Comparison of ENCODE assay signal across 8 cellular contexts in the genomic region with DNA sequence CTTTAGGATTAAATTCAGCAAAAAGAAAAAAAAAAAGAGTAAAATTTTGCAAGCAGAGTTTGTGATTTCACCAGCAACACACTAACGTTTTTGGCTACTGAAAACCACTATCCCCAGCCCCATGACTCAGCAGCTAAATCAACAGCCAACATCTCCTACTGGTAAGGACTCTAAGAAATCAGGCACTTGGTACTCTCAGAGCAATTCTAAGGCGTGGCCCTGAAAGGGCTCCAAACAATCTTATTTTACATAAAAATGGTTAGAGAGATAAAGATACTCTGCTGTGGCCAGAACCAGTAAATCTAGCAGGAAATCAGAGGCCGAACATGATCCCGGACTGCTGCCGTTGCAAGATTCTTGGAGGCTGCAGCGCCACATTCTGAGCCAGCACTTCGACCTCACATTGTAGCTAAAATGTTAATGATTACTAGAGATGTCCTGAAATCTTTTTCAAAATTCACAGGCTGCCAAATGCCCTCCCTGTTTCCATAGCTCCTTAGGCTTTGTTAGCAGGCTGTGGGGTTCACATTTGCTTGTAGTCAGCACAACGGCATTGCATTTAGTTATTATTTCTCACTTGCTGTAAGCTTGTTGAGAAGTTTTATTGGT. TPM values are rescaled to one million over a fixed set of nuclear protein-coding genes. Genes with fewer than 3 reads are reported as not detected.
A peak's percentile ranks its signal among the peaks of the same experiment; 100 is the strongest.
DNase-seq lines count a peak whose midpoint lies in the region; ATAC-seq and TF ChIP-seq lines count a peak whose summit lies in the region.

No MANE protein-coding gene starts in this region.

- peak overlapping the region; percentile 98 for H3K27ac ChIP-seq in CD4-positive, CD25-positive, alpha-beta regulatory T cell (ENCODE audit: insufficient read depth, low read length, poor library complexity, severe bottlenecking)
- H3K27ac ChIP-seq in SU-DHL-6 (ENCODE audit: low read depth, low read length): peak overlapping the region; percentile 92; the same call in 1 of the 2 replicates

- H3K79me2 ChIP-seq in SU-DHL-6 (ENCODE audit: insufficient read depth, low read length): peaks cover 34% of the 10 kb centered on the region

- H3F3A ChIP-seq in SU-DHL-6 (ENCODE audit: insufficient read depth): peaks cover 27% of the 10 kb centered on the region

- peaks cover 41% of the 10 kb centered on the region for H3K4me1 ChIP-seq in CD4-positive, CD25-positive, alpha-beta regulatory T cell (ENCODE audit: control insufficient read depth, insufficient read depth, low read length, poor library complexity, severe bottlenecking)

- peak overlapping the region; percentile 99 for H3K9ac ChIP-seq in SU-DHL-6 (ENCODE audit: low read length)

- peak overlapping the region; percentile 75 for H3K4me3 ChIP-seq in CD4-positive, CD25-positive, alpha-beta regulatory T cell (ENCODE audit: low read depth, low read length)
- no peak overlapping the region for H3K4me3 ChIP-seq in SU-DHL-6 (ENCODE audit: insufficient read depth, low read length, poor library complexity, severe bottlenecking)

- H4K20me1 ChIP-seq in SU-DHL-6 (ENCODE audit: low read depth, low read length): peaks cover 16% of the 10 kb centered on the region

- TF ChIP-seq CTCF in SU-DHL-6 (IDR thresholded peaks at IDR 0.05; ENCODE audit: insufficient read depth, low read length, poor library complexity, severe bottlenecking) (no peak), type B pancreatic cell (conservative IDR thresholded peaks at IDR 0.05) (no peak)

- no peaks in the 10 kb centered on the region for H3K27me3 Mint-ChIP-seq in CD4-positive, CD25-positive, alpha-beta regulatory T cell
- H3K27me3 Mint-ChIP-seq in memory B cell (no peaks in the 10 kb centered on the region), type B pancreatic cell (no peaks in the 10 kb centered on the region)

- peaks cover 13 to 37% (median 22%) of the 10 kb centered on the region in 4 donors for H3K4me1 Mint-ChIP-seq in CD4-positive, CD25-positive, alpha-beta regulatory T cell
- H3K4me1 Mint-ChIP-seq in memory B cell (peaks cover 9% of the 10 kb centered on the region), type B pancreatic cell (ENCODE audit: unreplicated experiment) (peaks cover 31% of the 10 kb centered on the region)

- peaks cover 4% of the 10 kb centered on the region for H3K36me3 ChIP-seq in CD4-positive, CD25-positive, alpha-beta regulatory T cell (ENCODE audit: control insufficient read depth, insufficient read depth, low read length)
- H3K36me3 ChIP-seq in SU-DHL-6 (ENCODE audit: low read length): peaks cover 17% of the 10 kb centered on the region

- H3K27me3 ChIP-seq in CD4-positive, CD25-positive, alpha-beta regulatory T cell (ENCODE audit: control insufficient read depth, insufficient read depth, low read length): no peaks in the 10 kb centered on the region
- H3K27me3 ChIP-seq in SU-DHL-6 (ENCODE audit: low read length): no peaks in the 10 kb centered on the region

- peak overlapping the region; percentile 90 to 99 (median 94) for H3K4me3 Mint-ChIP-seq in CD4-positive, CD25-positive, alpha-beta regulatory T cell
- H3K4me3 Mint-ChIP-seq in memory B cell (peak overlapping the region; percentile 89), type B pancreatic cell (peak overlapping the region; percentile 87)

- H3K9me2 ChIP-seq in SU-DHL-6 (replicated peaks; ENCODE audit: insufficient read depth, low read length): no peaks in the 10 kb centered on the region

- H3K27ac Mint-ChIP-seq in CD4-positive, CD25-positive, alpha-beta regulatory T cell: peak overlapping the region; percentile 93 to 98 (median 98)
- H3K27ac Mint-ChIP-seq in memory B cell: peak overlapping the region; percentile 92
- H3K27ac Mint-ChIP-seq in type B pancreatic cell: peak overlapping the region; percentile 94

- H3K9me3 Mint-ChIP-seq in CD4-positive, CD25-positive, alpha-beta regulatory T cell: peaks cover 0 to 1% (median 0%) of the 10 kb centered on the region in 7 donors
- H3K9me3 Mint-ChIP-seq in memory B cell (no peaks in the 10 kb centered on the region), type B pancreatic cell (no peaks in the 10 kb centered on the region)

- peak overlapping the region; percentile 87 for H3K4me2 ChIP-seq in SU-DHL-6 (ENCODE audit: low read depth, low read length, poor library complexity, severe bottlenecking)

- peaks cover 3% of the 10 kb centered on the region for H3K36me3 Mint-ChIP-seq in CD4-positive, CD25-positive, alpha-beta regulatory T cell
- peaks cover 4% of the 10 kb centered on the region for H3K36me3 Mint-ChIP-seq in memory B cell
- H3K36me3 Mint-ChIP-seq in type B pancreatic cell: peaks cover 7% of the 10 kb centered on the region

- ATAC-seq in CD4-positive, CD25-positive, alpha-beta regulatory T cell (ENCODE audit: low read depth in 2 of 2): no peak
- ATAC-seq in memory B cell (ENCODE audit: low read depth): no peak

- peak in 1 of 3 donors; percentile 90 for DNase-seq in CD4-positive, CD25-positive, alpha-beta regulatory T cell
- DNase-seq in HK-2 (ENCODE audit: unreplicated experiment): peak; percentile 70
- peak; percentile 47 for DNase-seq in dermis blood vessel endothelial cell
- DNase-seq in memory B cell (ENCODE audit: low spot score in 2 of 2): no peak
- DNase-seq in type B pancreatic cell (ENCODE audit: extremely low spot score, unreplicated experiment): no peak
- DNase-seq in NCI-H2029 (lab: John Stamatoyannopoulos, UW): no peak
- no peak for DNase-seq in NCI-H1092 (lab: John Stamatoyannopoulos, UW)

- H3K9me3 ChIP-seq in CD4-positive, CD25-positive, alpha-beta regulatory T cell (ENCODE audit: control insufficient read depth in 2 of 2, low read length in 2 of 2): no peaks in the 10 kb centered on the region
- H3K9me3 ChIP-seq in SU-DHL-6 (ENCODE audit: insufficient read depth, low read length): no peaks in the 10 kb centered on the region

- no peak overlapping the region for H2AFZ ChIP-seq in SU-DHL-6 (ENCODE audit: low read depth, low read length, severe bottlenecking)

RNA-seq across cellular contexts. Expression of gene ENO1, which starts 1.7 kb away (rescaled TPM):
- total RNA-seq in CD4-positive, CD25-positive, alpha-beta regulatory T cell: 353 TPM
- polyA plus RNA-seq in CD4-positive, CD25-positive, alpha-beta regulatory T cell: 1,000 to 10,000 TPM in 3 of 4 donors, 100 to 1,000 TPM in 1; 913 to 1,094 (median 1,059) TPM
- total RNA-seq in dermis blood vessel endothelial cell (1,154 and 2,045 TPM in 2 replicates), type B pancreatic cell (ENCODE audit: low replicate concordance) (599 and 828 TPM in 2 replicates)

Comparison
In these comparisons a context has a peak if more than half of its experiments do, and no peak if none do; other contexts are left out.
1. DNase-seq: peak in HK-2 (single experiment) and dermis blood vessel endothelial cell (single experiment); none in memory B cell (0 of 2), type B pancreatic cell (single experiment), NCI-H2029 (single experiment) and NCI-H1092 (single experiment).
2. Peak in every context shown above with its lines, with median percentiles within 50 percentile points of each other: H3K27ac Mint-ChIP-seq and H3K4me3 Mint-ChIP-seq.